ENCODE assay signal across 17 cellular contexts in genomic region chr17:17203173-17203730, GRCh38. TPM values are rescaled to one million over a fixed set of nuclear protein-coding genes. Genes with fewer than 3 reads are reported as not detected.
DNase-seq lines count a peak whose midpoint lies in the region; ATAC-seq and TF ChIP-seq lines count a peak whose summit lies in the region.
"Had no signal": no experiment of that assay in that cellular context is flagged by ENCODE, and none has a peak within 500 bp of the region (broad histone marks: within the 10 kb centered on the region; RNA-seq: fewer than 3 reads in every experiment).

No MANE protein-coding gene starts in this region.

- peaks cover 23 to 64% (median 42%) of the 10 kb centered on the region in 9 donors for H3K4me1 ChIP-seq in heart right ventricle

- peak overlapping the region; percentile 95 for H3K27ac Mint-ChIP-seq in stimulated activated effector memory CD8-positive, alpha-beta T cell treated with anti-CD3 and anti-CD28 coated beads, Interleukin-12 subunit alpha, Interleukin-12 subunit beta, amount 100 ng/mL, for 72 hours
- H3K27ac Mint-ChIP-seq: GM23338, WTC11 had no signal

- intact Hi-C loops in heart right ventricle (cut with DNase I) (loop anchor here in 2 of 10 donors (10.0 kb wide), 1 partner anchor 198 kb away; no protein-coding TSS in a partner anchor), sciatic nerve (cut with DNase I) (no loop called here)

- H3K4me3 ChIP-seq in HFF-Myc (replicated peaks; ENCODE audit: low read depth, low read length) (peak overlapping the region; percentile 62), heart right ventricle (no peak overlapping the region)
- H3K4me3 ChIP-seq: GM23338 had no signal

- peaks cover 63% of the 10 kb centered on the region for H3K36me3 Mint-ChIP-seq in stimulated activated effector memory CD8-positive, alpha-beta T cell treated with anti-CD3 and anti-CD28 coated beads, Interleukin-12 subunit alpha, Interleukin-12 subunit beta, amount 100 ng/mL, for 72 hours
- H3K36me3 Mint-ChIP-seq: naive B cell, WTC11 had no signal

- peaks cover 27% of the 10 kb centered on the region for H3K4me1 Mint-ChIP-seq in stimulated activated effector memory CD8-positive, alpha-beta T cell treated with anti-CD3 and anti-CD28 coated beads, Interleukin-12 subunit alpha, Interleukin-12 subunit beta, amount 100 ng/mL, for 72 hours
- H3K4me1 Mint-ChIP-seq: GM23338, WTC11 had no signal

- 74 to 76% methylated on average over 15 of the region's 15 CpGs for WGBS in heart right ventricle, 2 donors

- POLR2A ChIA-PET in RWPE1 (lab: Yijun Ruan, JAX; ENCODE audit: low non-redundant PET), result no interaction called here

- H3K9me3 ChIP-seq in heart right ventricle, result no peaks in the 10 kb centered on the region

- H3K4me3 Mint-ChIP-seq in stimulated activated effector memory CD8-positive, alpha-beta T cell treated with anti-CD3 and anti-CD28 coated beads, Interleukin-12 subunit alpha, Interleukin-12 subunit beta, amount 100 ng/mL, for 72 hours, result peak overlapping the region; percentile 78
- H3K4me3 Mint-ChIP-seq: GM23338, WTC11 had no signal

- H3K27me3 ChIP-seq in heart right ventricle, result no peaks in the 10 kb centered on the region
- H3K27me3 ChIP-seq: dorsolateral prefrontal cortex had no signal

- H3K36me3 ChIP-seq in heart right ventricle, result peaks cover 0 to 19% (median 0%) of the 10 kb centered on the region in 9 donors

- no peaks in the 10 kb centered on the region for H3K9me3 Mint-ChIP-seq in stimulated activated effector memory CD8-positive, alpha-beta T cell treated with anti-CD3 and anti-CD28 coated beads, Interleukin-12 subunit alpha, Interleukin-12 subunit beta, amount 100 ng/mL, for 72 hours
- H3K9me3 Mint-ChIP-seq: GM23338, WTC11 had no signal

- H3K27ac ChIP-seq in RWPE1, result peak overlapping the region; percentile 87; the same call in 1 of the 2 replicates
- peak overlapping the region in 9 of 10 donors; percentile 49 to 87 (median 62) for H3K27ac ChIP-seq in heart right ventricle
- H3K27ac ChIP-seq: C4-2B had no signal

- CTCF ChIA-PET in RWPE1 (lab: Yijun Ruan, JAX), result no interaction called here

- TF ChIP-seq CTCF in HFF-Myc (IDR thresholded peaks at IDR 0.05; ENCODE audit: low read depth, low read length, missing control alignments), result no peak
- TF ChIP-seq CTCF in RWPE1 (conservative IDR thresholded peaks at IDR 0.05; ENCODE audit: low read depth), result no peak
- TF ChIP-seq CTCF in heart right ventricle (IDR thresholded peaks at IDR 0.05), result no peak

- DNase-seq in HFF-Myc (ENCODE audit: extremely low read depth, low read depth) (no peak), RWPE1 (ENCODE audit: low spot score) (no peak), heart right ventricle (no peak), DMS53 (lab: John Stamatoyannopoulos, UW) (no peak), sciatic nerve (ENCODE audit: low spot score) (no peak)
- no peak for DNase-seq in stimulated activated effector memory CD8-positive, alpha-beta T cell treated with anti-CD3 and anti-CD28 coated beads, Interleukin-12 subunit alpha, Interleukin-12 subunit beta, amount 100 ng/mL, for 72 hours (ENCODE audit: low spot score in 2 of 2)
- DNase-seq: dorsolateral prefrontal cortex, left colon, naive B cell, NCI-H187 treated with DMSO at 0.1 percent for 48 hours, NCI-H510A treated with DMSO at 0.1 percent for 48 hours, retina, SW 1271 had no signal

- ATAC-seq in heart right ventricle, result peak in 5 of 8 donors; percentile 17 to 69 (median 53)
- no peak for ATAC-seq in stimulated activated effector memory CD8-positive, alpha-beta T cell treated with anti-CD3 and anti-CD28 coated beads, Interleukin-12 subunit alpha, Interleukin-12 subunit beta, amount 100 ng/mL, for 72 hours
- no peak for ATAC-seq in sciatic nerve
- no peak for ATAC-seq in GM19324 (IDR thresholded peaks at IDR 0.05; ENCODE audit: low FRiP score, unreplicated experiment)
- ATAC-seq: GM23338, left colon, WTC11 had no signal

RNA-seq across cellular contexts. Expression of gene PLD6, which starts 2.9 kb away (rescaled TPM):
- total RNA-seq in heart right ventricle, result 10 to 100 TPM in 2 of 10 donors, 1 to 10 TPM in 8; 6.0 to 16.3 (median 8.2) TPM
- 1 to 10 TPM; 3.7 to 6.9 TPM for polyA plus RNA-seq in heart right ventricle
- 7.6 TPM for total RNA-seq in sciatic nerve
- total RNA-seq: GM23338 had no signal
- polyA plus RNA-seq: GM23338 had no signal

RNA-seq across cellular contexts. Expression of gene FLCN, which starts 33.7 kb away (rescaled TPM):
- total RNA-seq in heart right ventricle (10 to 100 TPM; 26.4 to 45.7 (median 35.8) TPM), sciatic nerve (59.1 TPM)
- 10 to 100 TPM; 16.0 to 78.2 TPM for polyA plus RNA-seq in heart right ventricle

Comparison
In these comparisons a context has a peak if more than half of its experiments do, and no peak if none do; other contexts are left out.
1. ATAC-seq: peak in heart right ventricle (5 of 8); none in stimulated activated effector memory CD8-positive, alpha-beta T cell treated with anti-CD3 and anti-CD28 coated beads, Interleukin-12 subunit alpha, Interleukin-12 subunit beta, amount 100 ng/mL, for 72 hours (single experiment), sciatic nerve (single experiment) and GM19324 (single experiment).